ENCODE assay signal across 2 cellular contexts in the genomic region with DNA sequence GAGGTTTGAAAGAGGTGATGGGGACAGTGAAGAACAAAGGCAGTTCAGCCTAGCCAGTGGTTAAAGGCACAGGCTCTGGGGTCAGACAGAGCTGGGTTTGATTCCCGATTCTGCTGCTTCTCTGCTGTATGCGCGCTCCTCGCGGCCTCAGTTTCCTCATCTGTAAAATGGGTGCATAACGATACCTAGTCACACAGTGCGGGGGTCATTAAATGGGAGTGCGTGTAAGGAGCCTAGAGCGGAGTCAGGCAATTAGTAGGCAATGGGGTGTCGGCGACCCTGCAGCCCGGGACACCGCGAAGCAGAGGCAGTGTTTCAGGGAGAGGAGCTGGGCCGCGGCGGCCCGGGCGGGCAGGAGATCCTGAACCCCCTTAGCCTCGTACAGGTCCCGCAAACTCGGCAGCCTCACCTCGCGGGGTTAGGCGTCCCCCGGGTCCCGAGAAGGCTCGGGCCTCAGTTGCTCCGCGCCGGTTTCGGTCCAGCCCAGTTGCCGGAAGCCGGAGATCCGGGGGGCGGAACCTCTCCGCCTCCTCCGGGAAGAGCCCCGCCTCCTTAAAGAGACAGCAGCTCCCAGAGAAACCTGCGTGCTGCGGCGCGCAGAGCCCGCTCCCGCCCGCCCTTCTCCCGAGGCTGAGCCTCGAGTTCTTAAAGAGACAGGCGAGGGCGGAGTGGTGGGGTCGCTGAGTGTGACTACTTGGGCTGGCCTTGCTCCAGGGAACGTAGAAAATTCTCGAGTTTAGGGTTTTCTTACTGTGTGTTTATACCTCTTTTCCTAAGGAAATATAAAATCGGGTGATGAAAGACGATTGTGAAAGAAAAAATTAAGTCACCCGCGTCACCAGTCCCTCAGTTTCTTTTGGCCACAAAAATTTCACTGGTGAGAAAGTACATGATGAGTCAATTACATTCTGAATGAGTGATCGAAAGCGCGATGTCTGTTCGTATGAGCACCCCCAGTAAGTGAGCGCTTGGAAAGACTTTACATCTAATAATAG.
TF ChIP-seq lines count a peak whose summit lies in the region.

Gene YIPF1 (minus strand): TSS at position 494 of the 995 bp plus-strand sequence. CDS start 860 bp downstream, outside the sequence.

TF ChIP-seq in HEK293, 187 proteins besides CTCF, POLR2A, EP300 and RAD21 (continued from another document and continues in another):
- TF ChIP-seq KLF7 (tag by site-specific recombination; IDR thresholded peaks at IDR 0.05; ENCODE audit: borderline replicate concordance) = no peak
- TF ChIP-seq, protein P1, sequence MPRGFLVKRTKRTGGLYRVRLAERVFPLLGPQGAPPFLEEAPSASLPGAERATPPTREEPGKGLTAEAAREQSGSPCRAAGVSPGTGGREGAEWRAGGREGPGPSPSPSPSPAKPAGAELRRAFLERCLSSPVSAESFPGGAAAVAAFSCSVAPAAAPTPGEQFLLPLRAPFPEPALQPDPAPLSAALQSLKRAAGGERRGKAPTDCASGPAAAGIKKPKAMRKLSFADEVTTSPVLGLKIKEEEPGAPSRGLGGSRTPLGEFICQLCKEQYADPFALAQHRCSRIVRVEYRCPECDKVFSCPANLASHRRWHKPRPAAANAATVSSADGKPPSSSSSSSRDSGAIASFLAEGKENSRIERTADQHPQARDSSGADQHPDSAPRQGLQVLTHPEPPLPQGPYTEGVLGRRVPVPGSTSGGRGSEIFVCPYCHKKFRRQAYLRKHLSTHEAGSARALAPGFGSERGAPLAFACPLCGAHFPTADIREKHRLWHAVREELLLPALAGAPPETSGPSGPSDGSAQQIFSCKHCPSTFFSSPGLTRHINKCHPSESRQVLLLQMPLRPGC (tag by site-specific recombination; IDR thresholded peaks at IDR 0.05) = 0 out of 2 replicates have a peak, but pooled peaks have one; percentile 10
- 0 out of 2 replicates have a peak, but pooled peaks have one; percentile 30 for TF ChIP-seq ZNF324 (tag by site-specific recombination; IDR thresholded peaks at IDR 0.05)
- no peak for TF ChIP-seq ZNF23 (tag by site-specific recombination; IDR thresholded peaks at IDR 0.05; ENCODE audit: borderline replicate concordance)
- TF ChIP-seq ZNF580 (tag by site-specific recombination; IDR thresholded peaks at IDR 0.05) = peak; percentile 93
- no peak for TF ChIP-seq ZNF354C (tag by site-specific recombination; IDR thresholded peaks at IDR 0.05; ENCODE audit: borderline replicate concordance, low read depth)
- no peak for TF ChIP-seq ZNF362 (tag by site-specific recombination; IDR thresholded peaks at IDR 0.05)
- peak; percentile 62; the same call in 1 of the 2 replicates for TF ChIP-seq ZBTB7A (tag by site-specific recombination; IDR thresholded peaks at IDR 0.05; ENCODE audit: low read depth)
- TF ChIP-seq ZNF629 (tag by site-specific recombination; IDR thresholded peaks at IDR 0.05) = no peak; the same call in 1 of the 2 replicates
- TF ChIP-seq BCL11B (tag by site-specific recombination; IDR thresholded peaks at IDR 0.05; ENCODE audit: low read depth) = no peak
- TF ChIP-seq ZNF112 (tag by site-specific recombination; IDR thresholded peaks at IDR 0.05) = no peak
- TF ChIP-seq ZNF837 (tag by site-specific recombination; IDR thresholded peaks at IDR 0.05) = no peak
- TF ChIP-seq, protein P2, sequence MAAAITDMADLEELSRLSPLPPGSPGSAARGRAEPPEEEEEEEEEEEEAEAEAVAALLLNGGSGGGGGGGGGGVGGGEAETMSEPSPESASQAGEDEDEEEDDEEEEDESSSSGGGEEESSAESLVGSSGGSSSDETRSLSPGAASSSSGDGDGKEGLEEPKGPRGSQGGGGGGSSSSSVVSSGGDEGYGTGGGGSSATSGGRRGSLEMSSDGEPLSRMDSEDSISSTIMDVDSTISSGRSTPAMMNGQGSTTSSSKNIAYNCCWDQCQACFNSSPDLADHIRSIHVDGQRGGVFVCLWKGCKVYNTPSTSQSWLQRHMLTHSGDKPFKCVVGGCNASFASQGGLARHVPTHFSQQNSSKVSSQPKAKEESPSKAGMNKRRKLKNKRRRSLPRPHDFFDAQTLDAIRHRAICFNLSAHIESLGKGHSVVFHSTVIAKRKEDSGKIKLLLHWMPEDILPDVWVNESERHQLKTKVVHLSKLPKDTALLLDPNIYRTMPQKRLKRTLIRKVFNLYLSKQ (tag by site-specific recombination; IDR thresholded peaks at IDR 0.05; ENCODE audit: borderline replicate concordance) = no peak
- TF ChIP-seq ZNF776 (tag by site-specific recombination; IDR thresholded peaks at IDR 0.05; ENCODE audit: borderline replicate concordance) = no peak
- peak; percentile 65 for TF ChIP-seq ZNF335 (tag by site-specific recombination; conservative IDR thresholded peaks at IDR 0.05)
- no peak for TF ChIP-seq ZNF449 (tag by site-specific recombination; IDR thresholded peaks at IDR 0.05)
- no peak for TF ChIP-seq ZNF133 (tag by site-specific recombination; IDR thresholded peaks at IDR 0.05)
- TF ChIP-seq ZBTB48 (tag by site-specific recombination; IDR thresholded peaks at IDR 0.05) = peak; percentile 83; the same call in 1 of the 2 replicates
- peak; percentile 79 for TF ChIP-seq SP7 (tag by site-specific recombination; IDR thresholded peaks at IDR 0.05)
- 0 out of 2 replicates have a peak, but pooled peaks have one; percentile 8 for TF ChIP-seq ZNF623 (tag by site-specific recombination; IDR thresholded peaks at IDR 0.05)

TF ChIP-seq in SK-N-SH, 30 proteins besides CTCF, POLR2A, EP300 and RAD21 (continued from another document):
- no peak for TF ChIP-seq IRF3 (IDR thresholded peaks at IDR 0.05; ENCODE audit: low read depth, low read length)
TF ChIP-seq in SK-N-SH: peak in this region for 7.
